In the genomic region with DNA sequence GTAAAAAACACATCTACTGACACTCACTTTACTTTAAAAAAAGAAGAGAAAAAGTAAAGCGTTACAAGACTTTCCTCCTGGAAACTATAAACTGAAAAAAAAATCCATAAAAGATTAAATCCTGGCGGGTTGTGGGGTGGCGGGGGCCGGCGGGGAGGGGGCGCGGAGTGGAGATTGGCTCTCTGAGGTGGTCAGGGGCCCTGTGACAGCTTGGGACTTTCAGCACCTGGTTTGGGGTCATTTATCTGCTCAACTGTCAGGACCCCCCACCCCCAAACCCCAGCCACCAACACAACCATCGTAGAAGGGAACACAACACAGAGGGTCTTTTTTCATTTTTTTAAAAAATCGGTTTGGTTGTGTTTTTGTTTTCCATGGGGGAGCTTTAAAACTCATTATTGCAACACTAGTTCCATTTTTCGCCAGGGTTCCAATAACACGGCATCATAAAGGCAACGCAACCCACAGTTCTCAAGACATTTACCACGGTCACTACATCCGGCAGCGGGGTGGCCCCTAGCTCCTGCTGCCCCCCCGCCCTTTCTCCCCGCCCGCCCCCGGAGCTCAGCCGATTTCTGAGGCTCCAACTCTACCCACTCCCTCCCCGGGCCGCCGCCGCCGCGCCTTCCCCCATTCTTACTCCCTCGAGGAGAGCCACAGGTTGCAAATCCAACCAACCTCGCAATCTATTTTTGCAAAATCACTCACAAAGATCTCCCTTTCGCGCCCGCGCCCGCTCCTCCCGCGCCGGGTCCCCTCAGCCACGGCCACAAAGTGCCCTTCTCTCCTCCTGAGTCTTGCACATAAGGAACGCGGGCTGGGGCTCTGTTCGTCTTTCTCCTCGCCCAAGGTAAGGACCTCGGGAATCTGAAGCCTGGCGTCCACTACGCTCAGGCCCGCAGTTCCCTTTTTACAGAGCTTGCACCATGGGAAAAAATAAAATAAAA, we compare ENCODE assay signal across 8 cellular contexts. TPM values are rescaled to one million over a fixed set of nuclear protein-coding genes. Genes with fewer than 3 reads are reported as not detected.
DNase-seq lines count a peak whose midpoint lies in the region; FAIRE-seq and TF ChIP-seq lines count a peak whose summit lies in the region.

No MANE protein-coding gene starts in this region.

- peaks cover 66% of the 10 kb centered on the region for H3K79me2 ChIP-seq in Loucy (ENCODE audit: insufficient read depth, low read length)

- TF ChIP-seq CTCF in C4-2B (conservative IDR thresholded peaks at IDR 0.05) (no peak), Loucy (conservative IDR thresholded peaks at IDR 0.05; ENCODE audit: low read length) (no peak), endodermal cell (conservative IDR thresholded peaks at IDR 0.05) (no peak)

- peaks cover 40% of the 10 kb centered on the region for H3K4me1 ChIP-seq in Loucy (ENCODE audit: insufficient read depth, low read length, poor library complexity, severe bottlenecking)
- no peaks in the 10 kb centered on the region for H3K4me1 ChIP-seq in endodermal cell (ENCODE audit: control insufficient read depth, insufficient read depth, low read length)
- peaks cover 67% of the 10 kb centered on the region for H3K4me1 ChIP-seq in mononuclear cell (ENCODE audit: insufficient read depth, low read length)

- H3K27me3 ChIP-seq in Loucy (ENCODE audit: insufficient read depth, low read length, poor library complexity, severe bottlenecking) (no peaks in the 10 kb centered on the region), endodermal cell (ENCODE audit: control insufficient read depth, insufficient read depth, low read length, poor library complexity, severe bottlenecking) (peaks cover 34% of the 10 kb centered on the region), mononuclear cell (ENCODE audit: insufficient read depth, low read length) (no peaks in the 10 kb centered on the region)

- DNase-seq in activated CD8-positive, alpha-beta memory T cell treated with anti-CD3 and anti-CD28 coated beads for 24 hours, result peak; percentile 84
- peak; percentile 72 for DNase-seq in endodermal cell
- peak; percentile 75 for DNase-seq in stimulated activated naive CD4-positive, alpha-beta T cell treated with Interleukin-2 at 50 U/mL for 16 hours (lab: John Stamatoyannopoulos, UW)
- no peak for DNase-seq in cerebellar nuclear complex (lab: John Stamatoyannopoulos, UW)
- DNase-seq in GM12891 (ENCODE audit: insufficient read length, low spot score), result no peak

- 1 to 7% methylated on average over 25 to 43 of the region's 45 CpGs for WGBS in endodermal cell (ENCODE audit: insufficient coverage in 1 of 2, insufficient read length in 1 of 2), 2 experiments

- H3K36me3 ChIP-seq in Loucy (ENCODE audit: insufficient read depth, low read length) (no peaks in the 10 kb centered on the region; the same call in 1 of the 2 replicates), endodermal cell (ENCODE audit: control insufficient read depth, insufficient read depth, low read length) (no peaks in the 10 kb centered on the region)

- H3F3A ChIP-seq in Loucy (ENCODE audit: low read depth), result 0 out of 2 replicates have a peak, but pooled peaks cover 2% of the 10 kb centered on the region

- FAIRE-seq in GM12891 (lab: Jason Lieb, UNC), result no peak

- H3K36me3 Mint-ChIP-seq in endodermal cell (ENCODE audit: low read depth), result no peaks in the 10 kb centered on the region

- peak overlapping the region; percentile 91 for H3K9ac ChIP-seq in Loucy (ENCODE audit: low read depth, low read length, poor library complexity, severe bottlenecking)
- peak overlapping the region; percentile 100 for H3K9ac ChIP-seq in endodermal cell (ENCODE audit: extremely low read depth, low read length, poor library complexity, severe bottlenecking)

- H3K4me3 ChIP-seq in Loucy (ENCODE audit: low read length, poor library complexity, severe bottlenecking) (peak overlapping the region; percentile 96), endodermal cell (ENCODE audit: low read length) (peak overlapping the region; percentile 86), mononuclear cell (ENCODE audit: low read length) (peak overlapping the region; percentile 100)

- H3K27me3 Mint-ChIP-seq in endodermal cell (ENCODE audit: insufficient read depth), result peaks cover 40% of the 10 kb centered on the region

- peaks cover 52% of the 10 kb centered on the region for H4K20me1 ChIP-seq in Loucy (ENCODE audit: insufficient read depth, low read length, poor library complexity, severe bottlenecking)

- H3K9me2 ChIP-seq in Loucy (replicated peaks; ENCODE audit: low read depth, low read length), result no peaks in the 10 kb centered on the region

- peak overlapping the region; percentile 94 for H3K4me2 ChIP-seq in Loucy (ENCODE audit: low read depth, low read length, poor library complexity, severe bottlenecking)

- H3K4me3 Mint-ChIP-seq in endodermal cell, result peak overlapping the region; percentile 77

- H3K27ac Mint-ChIP-seq in endodermal cell, result peak overlapping the region; percentile 100

- H3K9me3 Mint-ChIP-seq in endodermal cell, result no peaks in the 10 kb centered on the region

- H3K4me1 Mint-ChIP-seq in endodermal cell, result peaks cover 32% of the 10 kb centered on the region

- H3K27ac ChIP-seq in C4-2B (peak overlapping the region; percentile 85), endodermal cell (ENCODE audit: low read depth, low read length) (no peak overlapping the region)

- no peak overlapping the region; the same call in 1 of the 2 replicates for H2AFZ ChIP-seq in Loucy (ENCODE audit: low read length)

- TF ChIP-seq POLR2A in GM12891 (IDR thresholded peaks at IDR 0.05; ENCODE audit: low read depth, low read length), result no peak

- H3K9me3 ChIP-seq in Loucy (ENCODE audit: insufficient read depth, low read depth, low read length) (no peaks in the 10 kb centered on the region), endodermal cell (ENCODE audit: control insufficient read depth, low read length) (no peaks in the 10 kb centered on the region), mononuclear cell (ENCODE audit: low read depth, low read length) (no peaks in the 10 kb centered on the region)

TF ChIP-seq in GM12891, 5 proteins besides CTCF, POLR2A, EP300 and RAD21:
- TF ChIP-seq TAF1 (IDR thresholded peaks at IDR 0.05; ENCODE audit: low read depth, low read length), result no peak
- no peak for TF ChIP-seq SPI1 (IDR thresholded peaks at IDR 0.05; ENCODE audit: low read depth, low read length)
- no peak for TF ChIP-seq POU2F2 (IDR thresholded peaks at IDR 0.05; ENCODE audit: low read depth, low read length)
- no peak for TF ChIP-seq POLR2AphosphoS5 (IDR thresholded peaks at IDR 0.05; ENCODE audit: low read depth, low read length)

RNA-seq across cellular contexts. Expression of a gene that starts 1.8 kb away (rescaled TPM):
- total RNA-seq in endodermal cell, result 1 to 10 TPM; 3.8 to 3.9 TPM
- 12.9 TPM for polyA plus RNA-seq in endodermal cell (2013, experiment 1 of 2)
- 8.9 TPM for polyA plus RNA-seq in endodermal cell (2013, experiment 2 of 2)
- total RNA-seq in mononuclear cell, result 120 TPM
- 0.23 TPM for polyA plus RNA-seq in GM12891 (2012; ENCODE audit: low read depth, missing spikeins)

RNA-seq across cellular contexts. Expression of a gene that starts 41.1 kb away (rescaled TPM):
- total RNA-seq in endodermal cell (not detected), mononuclear cell (not detected)
- polyA plus RNA-seq in endodermal cell (2013, experiment 1 of 2), result not detected
- not detected for polyA plus RNA-seq in endodermal cell (2013, experiment 2 of 2)
- polyA plus RNA-seq in GM12891 (2012; ENCODE audit: low read depth, missing spikeins), result not detected

Comparison
In these comparisons a context has a peak if more than half of its experiments do, and no peak if none do; other contexts are left out.
1. DNase-seq: peak in activated CD8-positive, alpha-beta memory T cell treated with anti-CD3 and anti-CD28 coated beads for 24 hours (single experiment), endodermal cell (single experiment) and stimulated activated naive CD4-positive, alpha-beta T cell treated with Interleukin-2 at 50 U/mL for 16 hours (single experiment); none in cerebellar nuclear complex (0 of 2) and GM12891 (single experiment).
2. RNA of a gene that starts 1.8 kb away (total RNA-seq): 120 TPM in mononuclear cell (single experiment); 3.8 to 3.9 TPM in endodermal cell; every median in the first group is over 10 times any median in the second.
3. Peak in every context shown above with its lines, with median percentiles within 50 percentile points of each other: H3K4me3 ChIP-seq.